In genomic region chr6:11013671-11014070, GRCh38 we compare ENCODE assay signal across 1 cellular context.
TF ChIP-seq lines count a peak whose summit lies in the region.

No MANE protein-coding gene starts in this region.

TF ChIP-seq in H1, 55 proteins besides CTCF, POLR2A, EP300 and RAD21 (continued from another document):
- TF ChIP-seq EGR1 (IDR thresholded peaks at IDR 0.05; ENCODE audit: borderline replicate concordance, low read depth, low read length): no peak
